8 cellular contexts compared by ENCODE assay signal in genomic region chr3:158644345-158644908, GRCh38. TPM values are rescaled to one million over a fixed set of nuclear protein-coding genes. Genes with fewer than 3 reads are reported as not detected.
DNase-seq lines count a peak whose midpoint lies in the region; ATAC-seq and TF ChIP-seq lines count a peak whose summit lies in the region.

TSS of gene GFM1 (plus strand) at chr3:158644527. CDS start at chr3:158644635, 108 bp downstream.

- intact Hi-C loops in Panc1 (cut with micrococcal nuclease; ENCODE audit: unreplicated experiment) (loop anchor here (10.0 kb wide), 2 partner anchors 70 to 100 kb away; partner anchors contain the start of gene MLF1), esophagus muscularis mucosa (cut with DNase I) (no loop called here)

- peak; percentile 10 for TF ChIP-seq EP300 in esophagus muscularis mucosa (IDR thresholded peaks at IDR 0.05)

- POLR2A ChIA-PET in Panc1 (lab: Charles Lee): interaction anchor here (0.6 to 1.4 kb wide), 3 partner anchors 28 to 76 kb away, joined by 3 to 7 read pairs (median 4); no protein-coding TSS in a partner anchor

- H3K27me3 ChIP-seq in Panc1 (ENCODE audit: control insufficient read depth, insufficient read depth, low read length): no peaks in the 10 kb centered on the region
- H3K27me3 ChIP-seq in esophagus muscularis mucosa: no peaks in the 10 kb centered on the region

- H3K4me1 Mint-ChIP-seq in stimulated activated effector memory CD8-positive, alpha-beta T cell treated with anti-CD3 and anti-CD28 coated beads, Interleukin-12 subunit alpha, Interleukin-12 subunit beta, amount 100 ng/mL, for 72 hours: peaks cover 34% of the 10 kb centered on the region

- no peak for TF ChIP-seq POLR2A in esophagus muscularis mucosa (IDR thresholded peaks at IDR 0.05; ENCODE audit: low read depth)

- CTCF ChIA-PET in Panc1 (lab: Charles Lee): interaction anchor here (0.5 to 1.7 kb wide), 4 partner anchors 15 to 960 kb away, joined by 4 to 8 read pairs (median 6); no protein-coding TSS in a partner anchor

- DNase-seq in DMS79 (lab: John Stamatoyannopoulos, UW) (peak; percentile 90), KG1 (lab: John Stamatoyannopoulos, UW) (peak; percentile 96), Panc1 (ENCODE audit: low read depth, low spot score) (peak; percentile 82), esophagus muscularis mucosa (ENCODE audit: extremely low spot score) (peak; percentile 97), myocyte (ENCODE audit: low read depth) (peak; percentile 98)
- peak; percentile 87 to 90 for DNase-seq in activated T-cell treated with anti-CD3 and anti-CD28 coated beads, Interleukin-2, amount 50 U/mL, for 48 hours
- peak; percentile 75 to 91 for DNase-seq in stimulated activated effector memory CD8-positive, alpha-beta T cell treated with anti-CD3 and anti-CD28 coated beads, Interleukin-12 subunit alpha, Interleukin-12 subunit beta, amount 100 ng/mL, for 72 hours (ENCODE audit: low spot score in 2 of 2)

- in situ Hi-C loops in Panc1 (cut with HindIII; ENCODE audit: low pct_unique_long_range_greater_than_20kb, low sequenced_read_pairs): no loop called here

- peaks cover 26% of the 10 kb centered on the region for H3K4me1 ChIP-seq in Panc1 (ENCODE audit: control insufficient read depth, insufficient read depth, low read length)
- peaks cover 18 to 31% (median 23%) of the 10 kb centered on the region in 4 donors for H3K4me1 ChIP-seq in esophagus muscularis mucosa

- ATAC-seq in GM21717 (IDR thresholded peaks at IDR 0.05; ENCODE audit: unreplicated experiment) (peak; percentile 99), Panc1 (peak; percentile 97)
- ATAC-seq in stimulated activated effector memory CD8-positive, alpha-beta T cell treated with anti-CD3 and anti-CD28 coated beads, Interleukin-12 subunit alpha, Interleukin-12 subunit beta, amount 100 ng/mL, for 72 hours: peak; percentile 97

- TSS peak; percentile 43 for BruUV-seq in Panc1 (replicated peaks; lab: Mats Ljungman, UMichigan)

- H3K27ac ChIP-seq in Panc1 (ENCODE audit: low read length) (peak within 1 kb of the TSS; percentile 92), esophagus muscularis mucosa (replicated peaks in 1 of 4) (peak within 1 kb of the TSS; percentile 84 to 90 (median 89))

- H3K36me3 Mint-ChIP-seq in stimulated activated effector memory CD8-positive, alpha-beta T cell treated with anti-CD3 and anti-CD28 coated beads, Interleukin-12 subunit alpha, Interleukin-12 subunit beta, amount 100 ng/mL, for 72 hours: peaks cover 38% of the 10 kb centered on the region

- no peaks in the 10 kb centered on the region for H3K9me3 Mint-ChIP-seq in stimulated activated effector memory CD8-positive, alpha-beta T cell treated with anti-CD3 and anti-CD28 coated beads, Interleukin-12 subunit alpha, Interleukin-12 subunit beta, amount 100 ng/mL, for 72 hours

- H3K4me3 Mint-ChIP-seq in stimulated activated effector memory CD8-positive, alpha-beta T cell treated with anti-CD3 and anti-CD28 coated beads, Interleukin-12 subunit alpha, Interleukin-12 subunit beta, amount 100 ng/mL, for 72 hours: peak within 1 kb of the TSS; percentile 87

- H3K4me3 ChIP-seq in Panc1 (ENCODE audit: low read depth in 2 of 2, low read length in 2 of 2) (peak within 1 kb of the TSS; percentile 65 to 89), esophagus muscularis mucosa (peak within 1 kb of the TSS; percentile 85 to 97 (median 88))

- TF ChIP-seq CTCF in Panc1 (IDR thresholded peaks at IDR 0.05) (peak; percentile 99), esophagus muscularis mucosa (IDR thresholded peaks at IDR 0.05) (peak in 2 of 3 experiments; percentile 88 to 92)

- H3K27ac Mint-ChIP-seq in stimulated activated effector memory CD8-positive, alpha-beta T cell treated with anti-CD3 and anti-CD28 coated beads, Interleukin-12 subunit alpha, Interleukin-12 subunit beta, amount 100 ng/mL, for 72 hours: peak within 1 kb of the TSS; percentile 90

- H3K36me3 ChIP-seq in Panc1 (ENCODE audit: control insufficient read depth, insufficient read depth, low read length) (peaks cover 31% of the 10 kb centered on the region), esophagus muscularis mucosa (peaks cover 0 to 31% (median 18%) of the 10 kb centered on the region in 4 donors)

- H3K9me3 ChIP-seq in Panc1 (ENCODE audit: control insufficient read depth, insufficient read depth, low read depth, low read length): no peaks in the 10 kb centered on the region
- no peaks in the 10 kb centered on the region for H3K9me3 ChIP-seq in esophagus muscularis mucosa

- under 1% methylated on average over 42 of the region's 42 CpGs for WGBS in esophagus muscularis mucosa

RNA-seq across cellular contexts. Expression of gene GFM1, which starts in this region (rescaled TPM):
- 59.3 TPM for total RNA-seq in Panc1 (2021; ENCODE audit: unreplicated experiment)
- polyA plus RNA-seq in Panc1 (2012; ENCODE audit: insufficient read length): 22.7 TPM
- 10 to 100 TPM; 36.4 to 46.6 (median 39.0) TPM for total RNA-seq in esophagus muscularis mucosa
- 58.1 and 88.1 TPM in 2 replicates for total RNA-seq in myocyte
- polyA plus RNA-seq in myocyte (2012): 16.2 TPM

Comparison
In these comparisons a context has a peak if more than half of its experiments do, and no peak if none do; other contexts are left out.
1. Peak in every context shown above with its lines: DNase-seq, ATAC-seq, H3K4me3 ChIP-seq and H3K27ac ChIP-seq.